9 cellular contexts compared by ENCODE assay signal in the genomic region with DNA sequence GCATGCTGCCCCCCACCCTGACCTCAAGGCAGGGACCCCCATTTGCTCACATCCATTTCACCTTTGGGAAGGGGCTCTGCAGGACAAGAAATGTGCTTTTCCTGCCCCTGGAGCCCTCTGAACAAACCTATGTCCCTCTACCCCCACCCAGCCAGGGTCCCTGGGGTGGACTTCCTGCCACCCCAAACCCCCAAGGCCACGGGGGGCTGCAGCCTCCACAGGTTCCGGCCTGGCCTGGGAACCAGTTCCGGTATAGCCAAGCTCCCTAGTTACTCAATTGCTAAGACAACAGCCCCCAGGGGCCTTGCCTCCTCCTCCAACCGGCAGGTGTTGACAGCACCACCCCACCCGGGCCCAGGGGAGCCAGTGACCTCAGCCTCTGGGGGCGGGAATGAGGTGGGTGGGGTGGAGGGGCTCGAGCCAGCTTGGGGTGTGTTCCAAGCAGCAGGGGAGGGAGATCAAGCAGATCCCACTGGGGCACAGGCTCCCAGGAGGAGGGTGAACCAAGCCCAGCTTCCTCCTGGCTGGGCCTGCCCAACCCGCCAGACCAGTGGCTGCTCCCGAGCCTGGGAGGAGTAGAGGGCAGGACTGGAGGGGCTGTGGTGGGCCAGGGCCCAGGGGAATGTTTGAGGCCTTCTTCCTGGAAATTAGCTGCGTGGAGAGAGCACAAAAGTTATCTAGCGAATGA. TPM values are rescaled to one million over a fixed set of nuclear protein-coding genes. Genes with fewer than 3 reads are reported as not detected.
A peak's percentile ranks its signal among the peaks of the same experiment; 100 is the strongest.
DNase-seq lines count a peak whose midpoint lies in the region.
"Had no signal": no experiment of that assay in that cellular context is flagged by ENCODE, and none has a peak within 500 bp of the region (broad histone marks: within the 10 kb centered on the region; RNA-seq: fewer than 3 reads in every experiment).

No MANE protein-coding gene starts in this region.

- no peak overlapping the region for H2BK15ac ChIP-seq in neuronal stem cell (ENCODE audit: low read length)

- H4K91ac ChIP-seq in neuronal stem cell (ENCODE audit: low read depth, low read length, poor library complexity), result no peak overlapping the region

- H3K9me3 ChIP-seq in duodenal mucosa (ENCODE audit: control insufficient read depth in 1 of 2, low read length in 2 of 2) (no peaks in the 10 kb centered on the region), neuronal stem cell (replicated peaks in 1 of 2; ENCODE audit: control insufficient read depth in 2 of 2, insufficient read depth in 1 of 2, low read depth in 1 of 2, low read length in 2 of 2) (no peaks in the 10 kb centered on the region)

- in situ Hi-C loops in ACHN (cut with HindIII; ENCODE audit: low pct_ligation_motif_present, low pct_unique_long_range_greater_than_20kb, low sequenced_read_pairs), result no loop called here

- H3K27me3 ChIP-seq in duodenal mucosa (ENCODE audit: control insufficient read depth in 1 of 2, insufficient read depth in 2 of 2, low read length in 2 of 2) (peaks cover 7 to 15% of the 10 kb centered on the region in 2 donors), neuronal stem cell (ENCODE audit: control insufficient read depth in 3 of 3, insufficient read depth in 3 of 3, low read depth in 1 of 3, low read length in 3 of 3) (peaks cover 0 to 8% (median 7%) of the 10 kb centered on the region in 3 experiments)

- no peak overlapping the region for H2BK120ac ChIP-seq in neuronal stem cell (ENCODE audit: low read depth, low read length)

- H3K4me3 ChIP-seq in duodenal mucosa (ENCODE audit: low read depth in 1 of 2, low read length in 2 of 2), result no peak overlapping the region
- no peak overlapping the region for H3K4me3 ChIP-seq in neuronal stem cell (ENCODE audit: low read length in 2 of 2)

- WGBS in neuronal stem cell (ENCODE audit: extremely low coverage in 2 of 2, insufficient read length in 2 of 2, insufficient replicate concordance in 1 of 2), 2 donors, result no CpG with 5 or more reads among the region's 11 CpGs

- no peak overlapping the region for H3K23ac ChIP-seq in neuronal stem cell (ENCODE audit: low read depth, low read length, poor library complexity)

- H4K8ac ChIP-seq in neuronal stem cell (ENCODE audit: low read depth, low read length), result no peak overlapping the region

- no peak overlapping the region for H2AFZ ChIP-seq in neuronal stem cell (ENCODE audit: low read length)

- H3K18ac ChIP-seq in neuronal stem cell (ENCODE audit: low read length), result no peak overlapping the region

- peak overlapping the region; percentile 23 for H2AK5ac ChIP-seq in neuronal stem cell (ENCODE audit: low read depth, low read length)

- H3K79me1 ChIP-seq in neuronal stem cell (ENCODE audit: low read depth, low read length), result no peaks in the 10 kb centered on the region

- DNase-seq in DMS153 treated with DMSO at 0.1 percent for 48 hours (lab: John Stamatoyannopoulos, UW; ENCODE audit: unreplicated experiment) (peak; percentile 44), NCI-H1092 treated with DMSO at 0.1 percent for 48 hours (lab: John Stamatoyannopoulos, UW) (peak; percentile 29), neuronal stem cell (ENCODE audit: low spot score) (no peak), hippocampal formation (lab: John Stamatoyannopoulos, UW) (no peak), cortex of kidney (lab: John Stamatoyannopoulos, UW) (no peak), ACHN (no peak)
- no peak for DNase-seq in effector CD4-positive, alpha-beta T cell
- DNase-seq: kidney glomerular epithelial cell had no signal

- H3K36me3 ChIP-seq in duodenal mucosa (ENCODE audit: control insufficient read depth in 1 of 2, insufficient read depth in 2 of 2, low read length in 2 of 2) (no peaks in the 10 kb centered on the region), neuronal stem cell (replicated peaks in 1 of 2; ENCODE audit: control insufficient read depth in 2 of 2, insufficient read depth in 2 of 2, low read length in 2 of 2) (peaks cover 4 to 8% of the 10 kb centered on the region in 2 donors)

- no peak overlapping the region for H3K14ac ChIP-seq in neuronal stem cell (ENCODE audit: low read length)

- H3K27ac ChIP-seq in duodenal mucosa (ENCODE audit: low read depth, low read length) (peak overlapping the region; percentile 43), neuronal stem cell (replicated peaks; ENCODE audit: low read length) (no peak overlapping the region)

- H2BK12ac ChIP-seq in neuronal stem cell (ENCODE audit: low read length), result no peak overlapping the region

- H3K4me1 ChIP-seq in duodenal mucosa (ENCODE audit: control insufficient read depth in 1 of 2, insufficient read depth in 2 of 2, low read length in 2 of 2) (peaks cover 71 to 74% of the 10 kb centered on the region in 2 donors), neuronal stem cell (ENCODE audit: control insufficient read depth in 2 of 2, insufficient read depth in 1 of 2, low read depth in 1 of 2, low read length in 2 of 2) (no peaks in the 10 kb centered on the region)

- no peak overlapping the region for H3K4me2 ChIP-seq in neuronal stem cell (ENCODE audit: insufficient read depth, low read length, poor library complexity, severe bottlenecking)

- peak overlapping the region in 1 of 2 donors; percentile 33 for H3K9ac ChIP-seq in duodenal mucosa (ENCODE audit: low read depth in 1 of 2, low read length in 2 of 2)
- H3K9ac ChIP-seq in neuronal stem cell (ENCODE audit: low read depth, low read length, poor library complexity), result no peak overlapping the region

- no peak overlapping the region for H3K4ac ChIP-seq in neuronal stem cell (ENCODE audit: low read length)

- no peak overlapping the region for H2BK5ac ChIP-seq in neuronal stem cell (ENCODE audit: low read length)

RNA-seq across cellular contexts. Expression of a gene that starts 6.6 kb away (rescaled TPM):
- polyA plus RNA-seq in neuronal stem cell (2013, experiment 1 of 2), result 0.95 TPM
- polyA plus RNA-seq in neuronal stem cell (2013, experiment 2 of 2), result 1.0 TPM

RNA-seq across cellular contexts. Expression of a gene that starts 9.7 kb away (rescaled TPM):
- 0.88 TPM for polyA plus RNA-seq in neuronal stem cell (2013, experiment 1 of 2)
- 0.87 TPM for polyA plus RNA-seq in neuronal stem cell (2013, experiment 2 of 2)

RNA-seq across cellular contexts. Expression of a gene that starts 13.0 kb away (rescaled TPM):
- 10.1 TPM for polyA plus RNA-seq in neuronal stem cell (2013, experiment 1 of 2)
- polyA plus RNA-seq in neuronal stem cell (2013, experiment 2 of 2), result 11.1 TPM

RNA-seq across cellular contexts. Expression of a gene that starts 25.0 kb away (rescaled TPM):
- 69.2 TPM for polyA plus RNA-seq in neuronal stem cell (2013, experiment 1 of 2)
- polyA plus RNA-seq in neuronal stem cell (2013, experiment 2 of 2), result 69.0 TPM

RNA-seq across cellular contexts. Expression of a gene that starts 37.9 kb away (rescaled TPM):
- 65.0 TPM for polyA plus RNA-seq in neuronal stem cell (2013, experiment 1 of 2)
- 70.1 TPM for polyA plus RNA-seq in neuronal stem cell (2013, experiment 2 of 2)

Comparison
In these comparisons a context has a peak if more than half of its experiments do, and no peak if none do; other contexts are left out.
1. DNase-seq: peak in DMS153 treated with DMSO at 0.1 percent for 48 hours (single experiment) and NCI-H1092 treated with DMSO at 0.1 percent for 48 hours (single experiment); none in neuronal stem cell (single experiment), hippocampal formation (0 of 2), cortex of kidney (single experiment), effector CD4-positive, alpha-beta T cell (single experiment) and ACHN (single experiment).